10 cellular contexts compared by ENCODE assay signal in the genomic region with DNA sequence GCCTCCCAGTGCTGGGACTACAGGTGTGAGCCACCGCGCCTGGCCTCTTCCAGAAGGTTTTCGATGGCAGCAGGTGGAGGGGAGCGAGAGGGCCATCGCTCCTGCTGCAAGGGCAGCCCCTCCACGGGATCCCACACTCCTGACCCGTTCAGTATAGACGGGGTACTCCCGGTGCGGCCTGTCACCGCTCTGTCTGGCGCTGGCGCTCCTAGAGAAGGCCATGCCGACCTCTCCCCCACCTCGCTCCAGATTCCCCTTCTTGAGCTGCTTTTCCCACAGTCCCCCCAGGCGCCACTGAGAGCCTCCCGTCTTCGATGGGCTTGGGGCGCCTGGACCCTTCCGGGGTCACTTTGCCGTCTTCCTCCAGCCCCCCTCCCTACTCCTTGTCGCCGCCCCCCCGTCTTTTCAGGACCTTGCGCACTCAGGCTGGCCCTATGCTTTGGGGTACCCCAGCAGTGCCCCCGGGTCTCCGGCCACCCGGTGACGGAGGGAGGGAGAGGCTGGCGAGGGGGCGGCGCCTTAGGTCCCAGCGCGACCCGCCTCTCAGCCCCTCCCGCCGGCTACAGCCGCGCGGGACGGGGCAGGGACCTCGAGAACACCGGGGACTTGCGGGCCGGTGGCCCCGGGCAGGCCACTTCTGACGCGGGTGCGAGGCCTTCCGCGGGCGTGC. TPM values are rescaled to one million over a fixed set of nuclear protein-coding genes. Genes with fewer than 3 reads are reported as not detected.
A peak's percentile ranks its signal among the peaks of the same experiment; 100 is the strongest.
DNase-seq lines count a peak whose midpoint lies in the region; ATAC-seq, FAIRE-seq and TF ChIP-seq lines count a peak whose summit lies in the region.
"Had no signal": no experiment of that assay in that cellular context is flagged by ENCODE, and none has a peak within 500 bp of the region (broad histone marks: within the 10 kb centered on the region; RNA-seq: fewer than 3 reads in every experiment).

No MANE protein-coding gene starts in this region.

- H3K79me2 ChIP-seq in HepG2 (ENCODE audit: insufficient read depth, low read length), result peaks cover 13% of the 10 kb centered on the region

- intact Hi-C loops in right lobe of liver (cut with DNase I) (no loop called here), HepG2 (cut with micrococcal nuclease; ENCODE audit: unreplicated experiment) (no loop called here), esophagus squamous epithelium (cut with DNase I) (no loop called here), uterus (cut with DNase I; ENCODE audit: low total_unique reads) (no loop called here)

- POLR2A ChIA-PET in HepG2 (lab: Yijun Ruan, JAX), result interaction anchor here (5.3 kb wide), 1 partner anchor 11 kb away, joined by 115 read pairs; a partner anchor contains a TSS
- POLR2A ChIA-PET in naive thymus-derived CD8-positive, alpha-beta T cell (lab: Charles Lee), result interaction anchor here (0.5 to 1.8 kb wide), 4 partner anchors 10 to 193 kb away, joined by 3 to 7 read pairs (median 6); a partner anchor contains a TSS

- 31% methylated on average over 12 of the region's 52 CpGs for WGBS in right lobe of liver (ENCODE audit: insufficient coverage, low coverage, low lambda C conversion rate, missing lambda C conversion rate)
- WGBS in HepG2 (ENCODE audit: low lambda C conversion rate), result 97% methylated on average over 41 of the region's 52 CpGs
- WGBS in esophagus squamous epithelium, 2 donors, result 54 to 68% methylated on average over 15 to 23 of the region's 52 CpGs

- H3K9me3 ChIP-seq in right lobe of liver (no peaks in the 10 kb centered on the region), HepG2 (ENCODE audit: low read length) (no peaks in the 10 kb centered on the region), esophagus squamous epithelium (no peaks in the 10 kb centered on the region), uterus (no peaks in the 10 kb centered on the region)

- peaks cover 0 to 14% (median 0%) of the 10 kb centered on the region in 3 donors for H3K36me3 Mint-ChIP-seq in naive thymus-derived CD8-positive, alpha-beta T cell

- no peak for TF ChIP-seq CTCF in right lobe of liver (IDR thresholded peaks at IDR 0.05)
- TF ChIP-seq CTCF in HepG2 (CRISPR knock-in tag; IDR thresholded peaks at IDR 0.05), result no peak
- no peak for TF ChIP-seq CTCF in esophagus squamous epithelium (IDR thresholded peaks at IDR 0.05)
- no peak for TF ChIP-seq CTCF in uterus (IDR thresholded peaks at IDR 0.05)

- H3K4me3 ChIP-seq in right lobe of liver, result peak overlapping the region; percentile 40 to 57 (median 44)
- H3K4me3 ChIP-seq in HepG2 (replicated peaks in 1 of 3; ENCODE audit: insufficient read depth in 1 of 3, low read depth in 2 of 3, low read length in 3 of 3), result no peak overlapping the region
- peak overlapping the region; percentile 35 to 69 (median 48) for H3K4me3 ChIP-seq in esophagus squamous epithelium
- H3K4me3 ChIP-seq in uterus, result peak overlapping the region; percentile 34 to 44

- no peak overlapping the region for H3K9ac ChIP-seq in HepG2 (ENCODE audit: insufficient read depth, low read depth, low read length)
- H3K9ac ChIP-seq: KMS-11 had no signal

- TF ChIP-seq POLR2A in right lobe of liver (IDR thresholded peaks at IDR 0.05), result no peak
- no peak for TF ChIP-seq POLR2A in HepG2 (IDR thresholded peaks at IDR 0.05; ENCODE audit: insufficient read depth in 1 of 2, low read depth in 2 of 2, low read length in 2 of 2)
- no peak for TF ChIP-seq POLR2A in esophagus squamous epithelium (IDR thresholded peaks at IDR 0.05)
- peak in 1 of 2 donors; percentile 19 for TF ChIP-seq POLR2A in uterus (IDR thresholded peaks at IDR 0.05)

- TF ChIP-seq EP300 in HepG2 (IDR thresholded peaks at IDR 0.05; ENCODE audit: low read depth in 2 of 2, low read length in 2 of 2) (no peak), HepG2 (CRISPR knock-in tag; IDR thresholded peaks at IDR 0.05; ENCODE audit: borderline replicate concordance) (no peak)

- H3K27me3 Mint-ChIP-seq in naive thymus-derived CD8-positive, alpha-beta T cell, result no peaks in the 10 kb centered on the region

- H3K27ac Mint-ChIP-seq in naive thymus-derived CD8-positive, alpha-beta T cell, result no peak overlapping the region

- H3K4me1 ChIP-seq in right lobe of liver, result peaks cover 0 to 39% (median 9%) of the 10 kb centered on the region in 4 donors
- H3K4me1 ChIP-seq in HepG2 (ENCODE audit: insufficient read depth, low read length), result peaks cover 30% of the 10 kb centered on the region
- H3K4me1 ChIP-seq in esophagus squamous epithelium, result peaks cover 36 to 62% (median 38%) of the 10 kb centered on the region in 3 donors
- no peaks in the 10 kb centered on the region for H3K4me1 ChIP-seq in uterus

- H4K20me1 ChIP-seq in HepG2 (ENCODE audit: insufficient read depth, low read length), result peaks cover 2% of the 10 kb centered on the region; the same call in 1 of the 2 replicates

- peaks cover 16 to 38% (median 30%) of the 10 kb centered on the region in 4 donors for H3K4me1 Mint-ChIP-seq in naive thymus-derived CD8-positive, alpha-beta T cell

- H2AFZ ChIP-seq in HepG2 (ENCODE audit: low read length), result no peak overlapping the region

- H3K27me3 ChIP-seq in right lobe of liver (no peaks in the 10 kb centered on the region), HepG2 (ENCODE audit: control insufficient read depth in 1 of 2, insufficient read depth in 2 of 2, low read length in 2 of 2) (no peaks in the 10 kb centered on the region), esophagus squamous epithelium (no peaks in the 10 kb centered on the region), uterus (no peaks in the 10 kb centered on the region)

- no TSS peak for BruUV-seq in HepG2 (replicated peaks; lab: Mats Ljungman, UMichigan)

- H3K27ac ChIP-seq in right lobe of liver (peak overlapping the region; percentile 28 to 49 (median 30)), HepG2 (ENCODE audit: extremely low read length, insufficient read depth, low read length) (no peak overlapping the region), esophagus squamous epithelium (peak overlapping the region; percentile 57 to 100 (median 80)), uterus (peak overlapping the region; percentile 98 to 99)
- H3K27ac ChIP-seq: KMS-11 had no signal

- no peak for ATAC-seq in right lobe of liver
- no peak for ATAC-seq in HepG2
- no peak for ATAC-seq in naive thymus-derived CD8-positive, alpha-beta T cell
- no peak for ATAC-seq in GM18861 (IDR thresholded peaks at IDR 0.05; ENCODE audit: unreplicated experiment)

- in situ Hi-C loops in HepG2 (cut with HindIII; ENCODE audit: extremely low pct_ligation_motif_present, low pct_unique_long_range_greater_than_20kb), result no loop called here

- CTCF ChIA-PET in HepG2 (lab: Yijun Ruan, JAX; ENCODE audit: low intra/inter-chr PET ratio, low total read pairs), result no interaction called here

- no peak for TF ChIP-seq RAD21 in HepG2 (CRISPR knock-in tag; IDR thresholded peaks at IDR 0.05)

- peak overlapping the region in 7 of 10 donors; percentile 4 to 95 (median 31) for H3K4me3 Mint-ChIP-seq in naive thymus-derived CD8-positive, alpha-beta T cell

- DNase-seq in right lobe of liver (no peak), HepG2 (ENCODE audit: low spot score) (no peak), esophagus squamous epithelium (lab: John Stamatoyannopoulos, UW) (no peak), uterus (peak in 1 of 2 donors; percentile 33), NCI-H1092 treated with DMSO at 0.1 percent for 48 hours (lab: John Stamatoyannopoulos, UW) (no peak), germinal center (ENCODE audit: low spot score) (no peak)
- DNase-seq in naive thymus-derived CD8-positive, alpha-beta T cell, result no peak
- DNase-seq: activated CD4-positive, alpha-beta T cell treated with anti-CD3 and anti-CD28 coated beads, Interleukin-2, amount 50 U/mL, for 1 hour had no signal

- no peaks in the 10 kb centered on the region for H3K9me3 Mint-ChIP-seq in naive thymus-derived CD8-positive, alpha-beta T cell

- no peak overlapping the region for H3K4me2 ChIP-seq in HepG2 (ENCODE audit: low read depth, low read length)
- H3K4me2 ChIP-seq: KMS-11 had no signal

- FAIRE-seq in HepG2 (lab: Jason Lieb, UNC), result no peak

- H3K36me3 ChIP-seq in right lobe of liver (no peaks in the 10 kb centered on the region), HepG2 (replicated peaks in 1 of 2; ENCODE audit: control insufficient read depth in 1 of 2, insufficient read depth in 2 of 2, low read length in 2 of 2) (peaks cover 11 to 19% of the 10 kb centered on the region in 2 experiments; a peak in 4 of 5 replicates), esophagus squamous epithelium (peaks cover 0 to 8% (median 0%) of the 10 kb centered on the region in 3 donors), uterus (no peaks in the 10 kb centered on the region)

RNA-seq across cellular contexts. Expression of a gene that starts 4.2 kb away (rescaled TPM):
- total RNA-seq in right lobe of liver, result 1,000 to 10,000 TPM in 2 of 6 experiments, 100 to 1,000 TPM in 4; 195 to 1,174 (median 649) TPM
- 160 and 161 TPM in 2 replicates for total RNA-seq in HepG2 (2016; rRNA removed; fragmentation: Illumina TruSeq; extraction: Trizol)
- total RNA-seq in HepG2 (2016; cell fraction: cytosol; rRNA removed; fragmentation: Illumina TruSeq; extraction: Trizol; ENCODE audit: low read depth), result 45.2 and 49.8 TPM in 2 replicates
- total RNA-seq in HepG2 (2016; cell fraction: insoluble cytoplasmic fraction; rRNA removed; fragmentation: Illumina TruSeq; extraction: Trizol), result 158 and 162 TPM in 2 replicates
- 63.1 and 66.1 TPM in 2 replicates for total RNA-seq in HepG2 (2016; cell fraction: membrane; rRNA removed; fragmentation: Illumina TruSeq; extraction: Trizol)
- total RNA-seq in HepG2 (2016; cell fraction: nucleus; rRNA removed; fragmentation: Illumina TruSeq; extraction: Trizol), result 98.3 and 116 TPM in 2 replicates
- polyA plus RNA-seq in HepG2 (2011; rRNA removed), result 90.9 and 126 TPM in 2 replicates
- polyA plus RNA-seq in HepG2 (2011; cell fraction: cytosol; rRNA removed), result 81.2 and 85.2 TPM in 2 replicates
- 240 and 268 TPM in 2 replicates for polyA plus RNA-seq in HepG2 (2011; cell fraction: nucleus; rRNA removed)
- polyA plus RNA-seq in HepG2 (2012), result 80.8 and 157 TPM in 2 replicates
- 43.0 and 45.0 TPM in 2 replicates for polyA plus RNA-seq in HepG2 (2016; cell fraction: cytosol; fragmentation: Illumina TruSeq; extraction: Trizol; ENCODE audit: low read depth)
- 179 and 191 TPM in 2 replicates for polyA plus RNA-seq in HepG2 (2016; cell fraction: insoluble cytoplasmic fraction; fragmentation: Illumina TruSeq; extraction: Trizol; ENCODE audit: low read depth)
- 48.5 and 49.4 TPM in 2 replicates for polyA plus RNA-seq in HepG2 (2016; cell fraction: membrane; fragmentation: Illumina TruSeq; extraction: Trizol; ENCODE audit: low read depth)
- 190 and 194 TPM in 2 replicates for polyA plus RNA-seq in HepG2 (2016; cell fraction: nucleus; fragmentation: Illumina TruSeq; extraction: Trizol; ENCODE audit: insufficient read depth, low read depth)
- 245 and 268 TPM in 2 replicates for polyA minus RNA-seq in HepG2 (2011; rRNA and poly(A)+ RNA removed; ENCODE audit: low replicate concordance)
- polyA minus RNA-seq in HepG2 (2011; cell fraction: cytosol; rRNA and poly(A)+ RNA removed), result 106 and 114 TPM in 2 replicates
- polyA minus RNA-seq in HepG2 (2011; cell fraction: nucleus; rRNA and poly(A)+ RNA removed), result 238 and 284 TPM in 2 replicates
- 100 to 1,000 TPM; 105 to 236 (median 149) TPM for total RNA-seq in esophagus squamous epithelium
- total RNA-seq in naive thymus-derived CD8-positive, alpha-beta T cell, result 100 to 1,000 TPM; 357 to 370 TPM
- 100 to 1,000 TPM; 144 to 157 (median 150) TPM for polyA plus RNA-seq in naive thymus-derived CD8-positive, alpha-beta T cell
- total RNA-seq in uterus, result 100 to 1,000 TPM in 3 of 4 donors, 10 to 100 TPM in 1; 94.7 to 874 (median 439) TPM

RNA-seq across cellular contexts. Expression of a gene that starts 9.9 kb away (rescaled TPM):
- total RNA-seq in right lobe of liver (100 to 1,000 TPM; 151 to 259 (median 181) TPM), HepG2 (2016; rRNA removed; fragmentation: Illumina TruSeq; extraction: Trizol) (69.2 and 93.5 TPM in 2 replicates), esophagus squamous epithelium (100 to 1,000 TPM in 1 of 4 donors, 10 to 100 TPM in 3; 68.5 to 119 (median 87.7) TPM), uterus (10 to 100 TPM; 31.8 to 87.4 (median 66.4) TPM)
- 62.1 and 64.9 TPM in 2 replicates for total RNA-seq in HepG2 (2016; cell fraction: cytosol; rRNA removed; fragmentation: Illumina TruSeq; extraction: Trizol; ENCODE audit: low read depth)
- total RNA-seq in HepG2 (2016; cell fraction: insoluble cytoplasmic fraction; rRNA removed; fragmentation: Illumina TruSeq; extraction: Trizol), result 62.4 and 88.8 TPM in 2 replicates
- 158 and 164 TPM in 2 replicates for total RNA-seq in HepG2 (2016; cell fraction: membrane; rRNA removed; fragmentation: Illumina TruSeq; extraction: Trizol)
- total RNA-seq in HepG2 (2016; cell fraction: nucleus; rRNA removed; fragmentation: Illumina TruSeq; extraction: Trizol), result 79.6 and 99.8 TPM in 2 replicates
- polyA plus RNA-seq in HepG2 (2011; rRNA removed), result 130 and 170 TPM in 2 replicates
- 134 and 140 TPM in 2 replicates for polyA plus RNA-seq in HepG2 (2011; cell fraction: cytosol; rRNA removed)
- 514 and 596 TPM in 2 replicates for polyA plus RNA-seq in HepG2 (2011; cell fraction: nucleus; rRNA removed)
- 117 and 181 TPM in 2 replicates for polyA plus RNA-seq in HepG2 (2012)
- 82.9 and 88.8 TPM in 2 replicates for polyA plus RNA-seq in HepG2 (2016; cell fraction: cytosol; fragmentation: Illumina TruSeq; extraction: Trizol; ENCODE audit: low read depth)
- 78.6 and 97.2 TPM in 2 replicates for polyA plus RNA-seq in HepG2 (2016; cell fraction: insoluble cytoplasmic fraction; fragmentation: Illumina TruSeq; extraction: Trizol; ENCODE audit: low read depth)
- 156 and 172 TPM in 2 replicates for polyA plus RNA-seq in HepG2 (2016; cell fraction: membrane; fragmentation: Illumina TruSeq; extraction: Trizol; ENCODE audit: low read depth)
- polyA plus RNA-seq in HepG2 (2016; cell fraction: nucleus; fragmentation: Illumina TruSeq; extraction: Trizol; ENCODE audit: insufficient read depth, low read depth), result 171 and 174 TPM in 2 replicates
- 166 and 188 TPM in 2 replicates for polyA minus RNA-seq in HepG2 (2011; rRNA and poly(A)+ RNA removed; ENCODE audit: low replicate concordance)
- polyA minus RNA-seq in HepG2 (2011; cell fraction: cytosol; rRNA and poly(A)+ RNA removed), result 100 and 102 TPM in 2 replicates
- polyA minus RNA-seq in HepG2 (2011; cell fraction: nucleus; rRNA and poly(A)+ RNA removed), result 118 and 140 TPM in 2 replicates
- total RNA-seq in naive thymus-derived CD8-positive, alpha-beta T cell, result 100 to 1,000 TPM; 170 to 175 TPM
- 10 to 100 TPM in 2 of 3 donors, 1 to 10 TPM in 1; 7.8 to 20.9 (median 13.5) TPM for polyA plus RNA-seq in naive thymus-derived CD8-positive, alpha-beta T cell

RNA-seq across cellular contexts. Expression of a gene that starts 22.8 kb away (rescaled TPM):
- total RNA-seq in right lobe of liver, result 1 to 10 TPM in 3 of 6 experiments, under 1 TPM in 2, not detected in 1; 0.73 to 1.7 (median 1.4) TPM
- total RNA-seq in HepG2 (2016; rRNA removed; fragmentation: Illumina TruSeq; extraction: Trizol), result 0.35 TPM in 1 of 2 replicates, not detected in the other
- total RNA-seq in HepG2 (2016; cell fraction: cytosol; rRNA removed; fragmentation: Illumina TruSeq; extraction: Trizol; ENCODE audit: low read depth), result not detected in 2 replicates
- 0.30 TPM in 1 of 2 replicates, not detected in the other for total RNA-seq in HepG2 (2016; cell fraction: insoluble cytoplasmic fraction; rRNA removed; fragmentation: Illumina TruSeq; extraction: Trizol)
- not detected in 2 replicates for total RNA-seq in HepG2 (2016; cell fraction: membrane; rRNA removed; fragmentation: Illumina TruSeq; extraction: Trizol)
- 0.56 TPM in 1 of 2 replicates, not detected in the other for total RNA-seq in HepG2 (2016; cell fraction: nucleus; rRNA removed; fragmentation: Illumina TruSeq; extraction: Trizol)
- polyA plus RNA-seq in HepG2 (2011; rRNA removed), result not detected in 2 replicates
- polyA plus RNA-seq in HepG2 (2011; cell fraction: cytosol; rRNA removed), result not detected in 2 replicates
- 0.78 and 0.82 TPM in 2 replicates for polyA plus RNA-seq in HepG2 (2011; cell fraction: nucleus; rRNA removed)
- polyA plus RNA-seq in HepG2 (2012), result not detected in 2 replicates
- polyA plus RNA-seq in HepG2 (2016; cell fraction: cytosol; fragmentation: Illumina TruSeq; extraction: Trizol; ENCODE audit: low read depth), result not detected in 2 replicates
- polyA plus RNA-seq in HepG2 (2016; cell fraction: insoluble cytoplasmic fraction; fragmentation: Illumina TruSeq; extraction: Trizol; ENCODE audit: low read depth), result not detected in 2 replicates
- not detected in 2 replicates for polyA plus RNA-seq in HepG2 (2016; cell fraction: membrane; fragmentation: Illumina TruSeq; extraction: Trizol; ENCODE audit: low read depth)
- polyA plus RNA-seq in HepG2 (2016; cell fraction: nucleus; fragmentation: Illumina TruSeq; extraction: Trizol; ENCODE audit: insufficient read depth, low read depth), result 0.91 and 1.1 TPM in 2 replicates
- polyA minus RNA-seq in HepG2 (2011; rRNA and poly(A)+ RNA removed; ENCODE audit: low replicate concordance), result 0.44 and 0.47 TPM in 2 replicates
- polyA minus RNA-seq in HepG2 (2011; cell fraction: cytosol; rRNA and poly(A)+ RNA removed), result not detected in 2 replicates
- not detected in 2 replicates for polyA minus RNA-seq in HepG2 (2011; cell fraction: nucleus; rRNA and poly(A)+ RNA removed)
- 1 to 10 TPM in 3 of 4 donors, not detected in 1; 4.6 to 6.9 (median 4.7) TPM for total RNA-seq in esophagus squamous epithelium
- 1 to 10 TPM; 5.5 to 6.1 TPM for total RNA-seq in naive thymus-derived CD8-positive, alpha-beta T cell
- polyA plus RNA-seq in naive thymus-derived CD8-positive, alpha-beta T cell, result 1 to 10 TPM; 1.5 to 2.9 (median 2.0) TPM
- 10 to 100 TPM in 2 of 4 donors, 1 to 10 TPM in 1, not detected in 1; 4.1 to 22.9 (median 13.6) TPM for total RNA-seq in uterus

RNA-seq across cellular contexts. Expression of a gene that starts 42.1 kb away (rescaled TPM):
- total RNA-seq in right lobe of liver, result 10 to 100 TPM in 3 of 6 experiments, 1 to 10 TPM in 3; 4.7 to 14.7 (median 9.0) TPM
- 11.3 and 15.5 TPM in 2 replicates for total RNA-seq in HepG2 (2016; rRNA removed; fragmentation: Illumina TruSeq; extraction: Trizol)
- total RNA-seq in HepG2 (2016; cell fraction: cytosol; rRNA removed; fragmentation: Illumina TruSeq; extraction: Trizol; ENCODE audit: low read depth), result 5.8 and 6.9 TPM in 2 replicates
- total RNA-seq in HepG2 (2016; cell fraction: insoluble cytoplasmic fraction; rRNA removed; fragmentation: Illumina TruSeq; extraction: Trizol), result 9.7 and 18.4 TPM in 2 replicates
- total RNA-seq in HepG2 (2016; cell fraction: membrane; rRNA removed; fragmentation: Illumina TruSeq; extraction: Trizol), result 4.5 and 5.1 TPM in 2 replicates
- 22.2 and 24.1 TPM in 2 replicates for total RNA-seq in HepG2 (2016; cell fraction: nucleus; rRNA removed; fragmentation: Illumina TruSeq; extraction: Trizol)
- 32.6 and 34.1 TPM in 2 replicates for polyA plus RNA-seq in HepG2 (2011; rRNA removed)
- polyA plus RNA-seq in HepG2 (2011; cell fraction: cytosol; rRNA removed), result 7.9 and 9.8 TPM in 2 replicates
- polyA plus RNA-seq in HepG2 (2011; cell fraction: nucleus; rRNA removed), result 162 and 171 TPM in 2 replicates
- polyA plus RNA-seq in HepG2 (2012), result 19.0 and 22.7 TPM in 2 replicates
- 1.4 and 1.7 TPM in 2 replicates for polyA plus RNA-seq in HepG2 (2016; cell fraction: cytosol; fragmentation: Illumina TruSeq; extraction: Trizol; ENCODE audit: low read depth)
- 8.1 and 8.4 TPM in 2 replicates for polyA plus RNA-seq in HepG2 (2016; cell fraction: insoluble cytoplasmic fraction; fragmentation: Illumina TruSeq; extraction: Trizol; ENCODE audit: low read depth)
- 2.1 and 3.0 TPM in 2 replicates for polyA plus RNA-seq in HepG2 (2016; cell fraction: membrane; fragmentation: Illumina TruSeq; extraction: Trizol; ENCODE audit: low read depth)
- polyA plus RNA-seq in HepG2 (2016; cell fraction: nucleus; fragmentation: Illumina TruSeq; extraction: Trizol; ENCODE audit: insufficient read depth, low read depth), result 78.5 and 90.7 TPM in 2 replicates
- polyA minus RNA-seq in HepG2 (2011; rRNA and poly(A)+ RNA removed; ENCODE audit: low replicate concordance), result 16.4 and 18.6 TPM in 2 replicates
- polyA minus RNA-seq in HepG2 (2011; cell fraction: cytosol; rRNA and poly(A)+ RNA removed), result 2.5 and 4.4 TPM in 2 replicates
- polyA minus RNA-seq in HepG2 (2011; cell fraction: nucleus; rRNA and poly(A)+ RNA removed), result 31.4 and 38.0 TPM in 2 replicates
- total RNA-seq in esophagus squamous epithelium, result 10 to 100 TPM in 3 of 4 donors, 1 to 10 TPM in 1; 6.9 to 21.9 (median 10.7) TPM
- total RNA-seq in naive thymus-derived CD8-positive, alpha-beta T cell, result 100 to 1,000 TPM; 119 to 122 TPM
- polyA plus RNA-seq in naive thymus-derived CD8-positive, alpha-beta T cell, result 10 to 100 TPM; 13.6 to 18.5 (median 15.5) TPM
- total RNA-seq in uterus, result 100 to 1,000 TPM in 1 of 4 donors, 10 to 100 TPM in 3; 16.8 to 138 (median 61.6) TPM

Comparison
In these comparisons a context has a peak if more than half of its experiments do, and no peak if none do; other contexts are left out.
1. H3K4me3 ChIP-seq: peak in right lobe of liver (3 of 3), esophagus squamous epithelium (4 of 4) and uterus (2 of 2); none in HepG2 (0 of 3).